8 cellular contexts compared by ENCODE assay signal in genomic region chr11:5684627-5685362, GRCh38. TPM values are rescaled to one million over a fixed set of nuclear protein-coding genes. Genes with fewer than 3 reads are reported as not detected.
A peak's percentile ranks its signal among the peaks of the same experiment; 100 is the strongest.
DNase-seq lines count a peak whose midpoint lies in the region; ATAC-seq and TF ChIP-seq lines count a peak whose summit lies in the region.

TRIM5 (minus strand) TSS chr11:5685074; CDS start chr11:5680177, 4,897 bp downstream.

- intact Hi-C loops in testis (cut with DNase I; ENCODE audit: low total_unique reads): no loop called here

- peaks cover 16% of the 10 kb centered on the region for H3K36me3 Mint-ChIP-seq in activated naive CD4-positive, alpha-beta T cell treated with anti-CD3 and anti-CD28 coated beads, Interleukin-2, amount 10 ng/mL, durations not matched to agents 7 days and 5 days

- H3K36me3 ChIP-seq in testis (ENCODE audit: low read depth, missing control alignments): no peaks in the 10 kb centered on the region

- H3K4me3 Mint-ChIP-seq in activated naive CD4-positive, alpha-beta T cell treated with anti-CD3 and anti-CD28 coated beads, Interleukin-2, amount 10 ng/mL, durations not matched to agents 7 days and 5 days: peak within 1 kb of the TSS; percentile 85

- peak within 1 kb of the TSS; percentile 24 to 53 for H3K4me3 ChIP-seq in testis

- peak; percentile 55 for TF ChIP-seq POLR2A in testis (IDR thresholded peaks at IDR 0.05)

- H3K9me3 ChIP-seq in testis: no peaks in the 10 kb centered on the region

- TF ChIP-seq CTCF in omental fat pad (IDR thresholded peaks at IDR 0.05) (peak in 1 of 3 donors; percentile 19), testis (IDR thresholded peaks at IDR 0.05) (peak; percentile 43 to 52 (median 47))

- H3K27me3 ChIP-seq in testis: no peaks in the 10 kb centered on the region

- CTCF ChIA-PET in activated naive CD4-positive, alpha-beta T cell treated with anti-CD3 and anti-CD28 coated beads, Interleukin-2, amount 10 ng/mL, durations not matched to agents 7 days and 5 days (lab: Charles Lee): interaction anchor here (0.7 to 2.1 kb wide), 11 partner anchors 10 to 678 kb away, joined by 3 to 12 read pairs (median 6); no protein-coding TSS in a partner anchor

- H3K4me1 ChIP-seq in testis: peaks cover 5% of the 10 kb centered on the region

- ATAC-seq in GM19043 (IDR thresholded peaks at IDR 0.05; ENCODE audit: low read depth, unreplicated experiment): peak; percentile 72
- ATAC-seq in HG03378 (IDR thresholded peaks at IDR 0.05; ENCODE audit: unreplicated experiment): peak; percentile 70
- peak; percentile 97 for ATAC-seq in omental fat pad (ENCODE audit: low FRiP score)

- WGBS in testis, 2 donors: 12 to 13% methylated on average over 13 of the region's 13 CpGs

- H3K9me3 Mint-ChIP-seq in activated naive CD4-positive, alpha-beta T cell treated with anti-CD3 and anti-CD28 coated beads, Interleukin-2, amount 10 ng/mL, durations not matched to agents 7 days and 5 days: peaks cover 4% of the 10 kb centered on the region

- peaks cover 51% of the 10 kb centered on the region for H3K4me1 Mint-ChIP-seq in activated naive CD4-positive, alpha-beta T cell treated with anti-CD3 and anti-CD28 coated beads, Interleukin-2, amount 10 ng/mL, durations not matched to agents 7 days and 5 days

- no peaks in the 10 kb centered on the region for H3K27me3 Mint-ChIP-seq in activated naive CD4-positive, alpha-beta T cell treated with anti-CD3 and anti-CD28 coated beads, Interleukin-2, amount 10 ng/mL, durations not matched to agents 7 days and 5 days

- peak within 1 kb of the TSS; percentile 90 for H3K27ac Mint-ChIP-seq in activated naive CD4-positive, alpha-beta T cell treated with anti-CD3 and anti-CD28 coated beads, Interleukin-2, amount 10 ng/mL, durations not matched to agents 7 days and 5 days

- H3K27ac ChIP-seq in testis: peak within 1 kb of the TSS; percentile 89 to 91

- peak; percentile 68 to 72 for DNase-seq in AML-193 (lab: John Stamatoyannopoulos, UW)
- peak; percentile 72 for DNase-seq in SK-N-DZ (ENCODE audit: low spot score)
- DNase-seq in activated naive CD4-positive, alpha-beta T cell treated with anti-CD3 and anti-CD28 coated beads, Interleukin-2, amount 10 ng/mL, durations not matched to agents 7 days and 5 days: peak; percentile 85
- peak; percentile 70 for DNase-seq in globus pallidus (ENCODE audit: low spot score)
- peak; percentile 61 for DNase-seq in omental fat pad (ENCODE audit: low spot score)
- DNase-seq in testis: peak; percentile 94

RNA-seq across cellular contexts. Expression of gene TRIM5, which starts in this region (rescaled TPM):
- polyA plus RNA-seq in SK-N-DZ (2014; cell fraction: cytosol; rRNA removed): 2.4 and 4.1 TPM in 2 replicates
- polyA plus RNA-seq in SK-N-DZ (2014; cell fraction: nucleus; rRNA removed): 2.1 and 3.6 TPM in 2 replicates
- 10 to 100 TPM; 18.0 to 24.4 (median 21.1) TPM for total RNA-seq in omental fat pad
- 10 to 100 TPM; 10.8 to 16.2 TPM for total RNA-seq in testis
- polyA plus RNA-seq in testis (ENCODE audit: insufficient read depth, low read depth, low replicate concordance): 8.8 TPM

Comparison
In these comparisons a context has a peak if more than half of its experiments do, and no peak if none do; other contexts are left out.
1. Peak in every context shown above with its lines: DNase-seq, ATAC-seq, H3K4me3 ChIP-seq and H3K27ac ChIP-seq.